1 cellular context compared by ENCODE assay signal in the genomic region with DNA sequence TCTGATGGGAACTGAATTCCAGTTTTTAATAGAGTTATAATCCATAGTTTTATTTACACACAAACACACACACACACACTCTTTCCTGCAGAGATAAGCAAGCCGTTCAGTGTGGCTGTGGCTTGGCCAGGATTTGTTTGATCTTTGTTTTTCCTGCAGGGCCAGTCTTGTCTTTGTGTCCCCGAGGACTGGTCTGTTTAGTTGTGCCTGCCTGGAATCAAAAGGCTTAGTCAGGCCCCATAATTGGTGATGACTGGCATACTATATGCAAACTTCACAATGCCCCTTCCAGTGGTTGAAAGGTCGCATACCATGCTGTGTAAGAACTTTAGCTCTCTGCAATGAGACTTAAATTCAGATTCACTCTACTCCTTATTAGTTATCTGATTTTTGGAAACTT.
A peak's percentile ranks its signal among the peaks of the same experiment; 100 is the strongest.
TF ChIP-seq lines count a peak whose summit lies in the region.

No MANE protein-coding gene starts in this region.

TF ChIP-seq in HepG2, 621 proteins besides CTCF, POLR2A, EP300 and RAD21:
- TF ChIP-seq PPARG (CRISPR knock-in tag; conservative IDR thresholded peaks at IDR 0.05) (peak; percentile 47; the same call in 1 of the 2 replicates), RXRB (CRISPR knock-in tag; IDR thresholded peaks at IDR 0.05; ENCODE audit: borderline replicate concordance) (no peak), SAP130 (CRISPR knock-in tag; IDR thresholded peaks at IDR 0.05; ENCODE audit: low read depth) (peak; percentile 40; the same call in 1 of the 2 replicates), FOSL2 (CRISPR knock-in tag; IDR thresholded peaks at IDR 0.05) (peak; percentile 34; the same call in 1 of the 2 replicates), ARID3A (IDR thresholded peaks at IDR 0.05; ENCODE audit: low read depth, low read length) (0 out of 2 replicates have a peak, but pooled peaks have one; percentile 36), TEAD3 (CRISPR knock-in tag; optimal IDR thresholded peaks at IDR 0.05; ENCODE audit: borderline replicate concordance) (peak; percentile 47), SOX5 (CRISPR knock-in tag; IDR thresholded peaks at IDR 0.05; ENCODE audit: borderline replicate concordance) (peak; percentile 38), ZBTB25 (CRISPR knock-in tag; IDR thresholded peaks at IDR 0.05) (no peak), MAFF (IDR thresholded peaks at IDR 0.05; ENCODE audit: low read depth, low read length) (peak; percentile 27; the same call in 1 of the 2 replicates), TRIM22 (IDR thresholded peaks at IDR 0.05) (no peak), ZFP82 (CRISPR knock-in tag; IDR thresholded peaks at IDR 0.05; ENCODE audit: borderline replicate concordance) (no peak), SALL1 (CRISPR knock-in tag; IDR thresholded peaks at IDR 0.05) (peak; percentile 59), FOXP4 (CRISPR knock-in tag; IDR thresholded peaks at IDR 0.05) (peak; percentile 31; the same call in 1 of the 2 replicates), ELF3 (CRISPR knock-in tag; IDR thresholded peaks at IDR 0.05) (peak; percentile 14; the same call in 1 of the 2 replicates), ZNF629 (CRISPR knock-in tag; conservative IDR thresholded peaks at IDR 0.05) (peak; percentile 78; the same call in 1 of the 2 replicates), FOXP1 (IDR thresholded peaks at IDR 0.05) (no peak), FOXP1 (CRISPR knock-in tag; IDR thresholded peaks at IDR 0.05) (peak; percentile 55; the same call in 1 of the 2 replicates), TBX3 (IDR thresholded peaks at IDR 0.05; ENCODE audit: borderline replicate concordance) (no peak), ZNF747 (CRISPR knock-in tag; IDR thresholded peaks at IDR 0.05; ENCODE audit: borderline replicate concordance) (no peak), TCF7 (IDR thresholded peaks at IDR 0.05; ENCODE audit: low read depth) (peak; percentile 50; the same call in 1 of the 2 replicates)
- TF ChIP-seq, protein P1, sequence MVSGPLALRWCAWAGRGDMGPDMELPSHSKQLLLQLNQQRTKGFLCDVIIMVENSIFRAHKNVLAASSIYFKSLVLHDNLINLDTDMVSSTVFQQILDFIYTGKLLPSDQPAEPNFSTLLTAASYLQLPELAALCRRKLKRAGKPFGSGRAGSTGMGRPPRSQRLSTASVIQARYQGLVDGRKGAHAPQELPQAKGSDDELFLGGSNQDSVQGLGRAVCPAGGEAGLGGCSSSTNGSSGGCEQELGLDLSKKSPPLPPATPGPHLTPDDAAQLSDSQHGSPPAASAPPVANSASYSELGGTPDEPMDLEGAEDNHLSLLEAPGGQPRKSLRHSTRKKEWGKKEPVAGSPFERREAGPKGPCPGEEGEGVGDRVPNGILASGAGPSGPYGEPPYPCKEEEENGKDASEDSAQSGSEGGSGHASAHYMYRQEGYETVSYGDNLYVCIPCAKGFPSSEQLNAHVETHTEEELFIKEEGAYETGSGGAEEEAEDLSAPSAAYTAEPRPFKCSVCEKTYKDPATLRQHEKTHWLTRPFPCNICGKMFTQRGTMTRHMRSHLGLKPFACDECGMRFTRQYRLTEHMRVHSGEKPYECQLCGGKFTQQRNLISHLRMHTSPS (CRISPR knock-in tag; IDR thresholded peaks at IDR 0.05; ENCODE audit: low read depth), result peak; percentile 30; the same call in 1 of the 2 replicates
- TF ChIP-seq, protein P2, sequence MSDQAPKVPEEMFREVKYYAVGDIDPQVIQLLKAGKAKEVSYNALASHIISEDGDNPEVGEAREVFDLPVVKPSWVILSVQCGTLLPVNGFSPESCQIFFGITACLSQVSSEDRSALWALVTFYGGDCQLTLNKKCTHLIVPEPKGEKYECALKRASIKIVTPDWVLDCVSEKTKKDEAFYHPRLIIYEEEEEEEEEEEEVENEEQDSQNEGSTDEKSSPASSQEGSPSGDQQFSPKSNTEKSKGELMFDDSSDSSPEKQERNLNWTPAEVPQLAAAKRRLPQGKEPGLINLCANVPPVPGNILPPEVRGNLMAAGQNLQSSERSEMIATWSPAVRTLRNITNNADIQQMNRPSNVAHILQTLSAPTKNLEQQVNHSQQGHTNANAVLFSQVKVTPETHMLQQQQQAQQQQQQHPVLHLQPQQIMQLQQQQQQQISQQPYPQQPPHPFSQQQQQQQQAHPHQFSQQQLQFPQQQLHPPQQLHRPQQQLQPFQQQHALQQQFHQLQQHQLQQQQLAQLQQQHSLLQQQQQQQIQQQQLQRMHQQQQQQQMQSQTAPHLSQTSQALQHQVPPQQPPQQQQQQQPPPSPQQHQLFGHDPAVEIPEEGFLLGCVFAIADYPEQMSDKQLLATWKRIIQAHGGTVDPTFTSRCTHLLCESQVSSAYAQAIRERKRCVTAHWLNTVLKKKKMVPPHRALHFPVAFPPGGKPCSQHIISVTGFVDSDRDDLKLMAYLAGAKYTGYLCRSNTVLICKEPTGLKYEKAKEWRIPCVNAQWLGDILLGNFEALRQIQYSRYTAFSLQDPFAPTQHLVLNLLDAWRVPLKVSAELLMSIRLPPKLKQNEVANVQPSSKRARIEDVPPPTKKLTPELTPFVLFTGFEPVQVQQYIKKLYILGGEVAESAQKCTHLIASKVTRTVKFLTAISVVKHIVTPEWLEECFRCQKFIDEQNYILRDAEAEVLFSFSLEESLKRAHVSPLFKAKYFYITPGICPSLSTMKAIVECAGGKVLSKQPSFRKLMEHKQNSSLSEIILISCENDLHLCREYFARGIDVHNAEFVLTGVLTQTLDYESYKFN (CRISPR knock-in tag; conservative IDR thresholded peaks at IDR 0.05), result 0 out of 2 replicates have a peak, but pooled peaks have one; percentile 30
TF ChIP-seq in HepG2: peak in this region for 15.
